ENCODE assay signal across 8 cellular contexts in genomic region chr7:149838224-149838991, GRCh38. TPM values are rescaled to one million over a fixed set of nuclear protein-coding genes. Genes with fewer than 3 reads are reported as not detected.
DNase-seq lines count a peak whose midpoint lies in the region; ATAC-seq and TF ChIP-seq lines count a peak whose summit lies in the region.

Gene ZNF862 (plus strand): TSS chr7:149838375. CDS start chr7:149838612, 237 bp downstream.

- no peaks in the 10 kb centered on the region for H3K9me3 Mint-ChIP-seq in activated naive CD8-positive, alpha-beta T cell treated with anti-CD3 and anti-CD28 coated beads, Interleukin-2, amount 50 U/mL, for 24 hours

- TF ChIP-seq CTCF in GM12865 (IDR thresholded peaks at IDR 0.05; ENCODE audit: insufficient read depth, low read depth, low read length, missing control alignments) (no peak), parathyroid adenoma (IDR thresholded peaks at IDR 0.05) (no peak), tibial nerve (IDR thresholded peaks at IDR 0.05) (peak in 1 of 5 experiments; percentile 46)

- H3K36me3 Mint-ChIP-seq in activated naive CD8-positive, alpha-beta T cell treated with anti-CD3 and anti-CD28 coated beads, Interleukin-2, amount 50 U/mL, for 24 hours (ENCODE audit: low read depth) = peaks cover 1% of the 10 kb centered on the region

- peak within 1 kb of the TSS; percentile 81 for H3K27ac ChIP-seq in parathyroid adenoma
- peak within 1 kb of the TSS; percentile 61 to 94 (median 89) for H3K27ac ChIP-seq in tibial nerve

- intact Hi-C loops in Right ventricle myocardium superior (cut with DNase I) = loop anchor here (5.0 kb wide), 1 partner anchor 34 kb away; the partner anchor contains the start of gene ATP6V0E2

- no peaks in the 10 kb centered on the region for H3K27me3 ChIP-seq in parathyroid adenoma (ENCODE audit: control insufficient read depth, insufficient read depth, low read length)
- no peaks in the 10 kb centered on the region for H3K27me3 ChIP-seq in tibial nerve

- H3K9ac ChIP-seq in parathyroid adenoma = peak within 1 kb of the TSS; percentile 24

- TF ChIP-seq EP300 in tibial nerve (IDR thresholded peaks at IDR 0.05) = peak; percentile 79 to 95

- H3K4me1 Mint-ChIP-seq in activated naive CD8-positive, alpha-beta T cell treated with anti-CD3 and anti-CD28 coated beads, Interleukin-2, amount 50 U/mL, for 24 hours = peaks cover 26% of the 10 kb centered on the region

- H3K4me1 ChIP-seq in parathyroid adenoma = peaks cover 15% of the 10 kb centered on the region
- H3K4me1 ChIP-seq in tibial nerve = peaks cover 0 to 18% (median 5%) of the 10 kb centered on the region in 4 donors

- DNase-seq in GM12865 (ENCODE audit: low read depth) (peak; percentile 98), NCI-H1417 treated with DMSO at 0.1 percent for 48 hours (lab: John Stamatoyannopoulos, UW) (peak; percentile 87), SW480 (ENCODE audit: low spot score) (peak; percentile 96), Right ventricle myocardium superior (peak; percentile 100), tibial nerve (ENCODE audit: low spot score in 2 of 2) (peak; percentile 92 to 93)
- peak; percentile 95 for DNase-seq in activated naive CD8-positive, alpha-beta T cell treated with anti-CD3 and anti-CD28 coated beads, Interleukin-2, amount 50 U/mL, for 24 hours

- H3K27ac Mint-ChIP-seq in activated naive CD8-positive, alpha-beta T cell treated with anti-CD3 and anti-CD28 coated beads, Interleukin-2, amount 50 U/mL, for 24 hours = peak within 1 kb of the TSS; percentile 68

- H3K4me3 ChIP-seq in GM12865 (ENCODE audit: low read depth, low read length) (peak within 1 kb of the TSS; percentile 61), parathyroid adenoma (ENCODE audit: low read depth, low read length) (peak within 1 kb of the TSS; percentile 90), tibial nerve (peak within 1 kb of the TSS; percentile 82 to 100 (median 90))

- peak; percentile 41 to 88 for TF ChIP-seq POLR2A in tibial nerve (IDR thresholded peaks at IDR 0.05)

- H2AFZ ChIP-seq in parathyroid adenoma = peak within 1 kb of the TSS; percentile 85

- H3K4me3 Mint-ChIP-seq in activated naive CD8-positive, alpha-beta T cell treated with anti-CD3 and anti-CD28 coated beads, Interleukin-2, amount 50 U/mL, for 24 hours = peak within 1 kb of the TSS; percentile 86

- H3K36me3 ChIP-seq in parathyroid adenoma (ENCODE audit: control insufficient read depth, insufficient read depth, low read length) (no peaks in the 10 kb centered on the region), tibial nerve (no peaks in the 10 kb centered on the region)

- peak within 1 kb of the TSS; percentile 84 for H3K4me2 ChIP-seq in parathyroid adenoma (ENCODE audit: low read length)

- H3K79me2 ChIP-seq in parathyroid adenoma = peaks cover 3% of the 10 kb centered on the region

- ATAC-seq in HG02763 (IDR thresholded peaks at IDR 0.05; ENCODE audit: unreplicated experiment) = peak; percentile 98
- peak; percentile 99 for ATAC-seq in activated naive CD8-positive, alpha-beta T cell treated with anti-CD3 and anti-CD28 coated beads, Interleukin-2, amount 50 U/mL, for 24 hours
- peak; percentile 99 for ATAC-seq in Right ventricle myocardium superior (ENCODE audit: poor library complexity)

- 1 to 5% methylated on average over 20 to 24 of the region's 86 CpGs for WGBS in tibial nerve, 2 donors

- peaks cover 2% of the 10 kb centered on the region for H3K27me3 Mint-ChIP-seq in activated naive CD8-positive, alpha-beta T cell treated with anti-CD3 and anti-CD28 coated beads, Interleukin-2, amount 50 U/mL, for 24 hours

- H3K9me3 ChIP-seq in parathyroid adenoma (ENCODE audit: control insufficient read depth, low read length) = no peaks in the 10 kb centered on the region
- H3K9me3 ChIP-seq in tibial nerve = no peaks in the 10 kb centered on the region

RNA-seq across cellular contexts. Expression of gene ZNF862, which starts in this region (rescaled TPM):
- total RNA-seq in Right ventricle myocardium superior (12.2 TPM), tibial nerve (10 to 100 TPM; 17.2 to 42.0 (median 29.4) TPM)

Comparison
In these comparisons a context has a peak if more than half of its experiments do, and no peak if none do; other contexts are left out.
1. Peak in every context shown above with its lines: DNase-seq, ATAC-seq, H3K4me3 ChIP-seq and H3K27ac ChIP-seq.